Comparison of ENCODE assay signal across 12 cellular contexts in the genomic region with DNA sequence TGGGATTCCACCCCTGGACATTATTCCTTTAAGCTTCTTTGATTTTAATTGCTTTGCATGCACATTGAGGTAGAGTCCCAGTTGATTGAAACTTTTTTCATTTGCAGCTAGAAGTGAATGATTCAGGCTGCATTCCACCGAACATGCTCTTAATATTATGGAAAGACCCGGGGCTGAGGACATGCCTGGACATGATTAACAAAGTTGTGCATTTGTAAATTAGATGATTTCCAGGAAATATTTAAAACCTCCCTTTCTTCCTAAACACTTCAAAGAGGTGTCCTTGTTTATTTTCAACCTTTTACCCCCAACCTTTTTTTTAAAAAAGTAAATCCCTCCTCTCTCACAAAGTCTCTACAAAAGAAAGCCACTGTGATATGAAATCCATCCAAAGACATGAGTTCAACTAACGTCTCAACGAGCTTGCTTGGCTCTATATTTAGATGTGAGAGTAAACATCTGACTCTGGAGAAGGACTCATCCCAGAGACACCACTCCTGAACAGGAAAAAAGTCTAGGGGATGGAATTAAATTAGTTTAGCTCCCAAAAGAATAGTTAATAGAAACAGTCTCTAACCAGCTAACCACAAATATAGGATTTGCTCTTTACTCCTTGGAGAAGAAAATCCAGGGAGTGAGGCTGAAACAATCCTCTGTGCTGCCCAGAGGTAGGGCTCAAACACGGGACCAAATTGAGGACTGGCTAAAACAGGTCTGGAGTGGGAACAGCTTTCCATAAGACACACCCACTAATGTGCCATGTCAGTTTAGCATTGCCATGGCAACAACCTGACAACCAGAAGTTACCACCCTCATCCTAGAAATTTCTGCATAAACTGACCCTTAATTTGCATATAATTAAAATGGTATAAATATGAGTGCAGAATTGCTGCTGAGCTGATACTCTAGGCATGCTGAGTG.
DNase-seq lines count a peak whose midpoint lies in the region; ATAC-seq, FAIRE-seq and TF ChIP-seq lines count a peak whose summit lies in the region.
"Had no signal": no experiment of that assay in that cellular context is flagged by ENCODE, and none has a peak within 500 bp of the region (broad histone marks: within the 10 kb centered on the region; RNA-seq: fewer than 3 reads in every experiment).

No MANE protein-coding gene starts in this region.

- H3K9me3 ChIP-seq in SK-N-MC (ENCODE audit: low read depth, low read length): peaks cover 14% of the 10 kb centered on the region; the same call in 1 of the 2 replicates
- no peaks in the 10 kb centered on the region for H3K9me3 ChIP-seq in colonic mucosa
- H3K9me3 ChIP-seq in suprapubic skin: no peaks in the 10 kb centered on the region

- TF ChIP-seq EP300 in suprapubic skin (IDR thresholded peaks at IDR 0.05): no peak

- intact Hi-C loops in colonic mucosa (cut with DNase I): no loop called here
- intact Hi-C loops in activated CD8-positive, alpha-beta T cell treated with anti-CD3 and anti-CD28 coated beads for 36 hours (cut with micrococcal nuclease): no loop called here

- peak overlapping the region; percentile 27 for H3K9ac ChIP-seq in SK-N-MC (ENCODE audit: insufficient read length)
- no peak overlapping the region for H3K9ac ChIP-seq in colonic mucosa (ENCODE audit: low read depth in 2 of 2, low read length in 2 of 2)

- POLR2A ChIA-PET in activated CD8-positive, alpha-beta T cell treated with anti-CD3 and anti-CD28 coated beads for 36 hours (lab: Charles Lee): interaction anchor here (0.6 kb wide), 1 partner anchor 364 kb away, joined by 3 read pairs; no protein-coding TSS in a partner anchor

- FAIRE-seq in GM12891 (lab: Jason Lieb, UNC): peak; percentile 38
- FAIRE-seq: HTR-8/SVneo had no signal

- H3K4me1 Mint-ChIP-seq in activated CD8-positive, alpha-beta T cell treated with anti-CD3 and anti-CD28 coated beads for 36 hours (ENCODE audit: low read depth): peaks cover 44% of the 10 kb centered on the region

- 20% methylated on average over 5 of the region's 5 CpGs for WGBS in suprapubic skin

- H3K36me3 ChIP-seq in SK-N-MC (ENCODE audit: insufficient read depth, low read length) (peaks cover 6% of the 10 kb centered on the region; the same call in 1 of the 2 replicates), colonic mucosa (no peaks in the 10 kb centered on the region), suprapubic skin (no peaks in the 10 kb centered on the region)

- H3K9me3 Mint-ChIP-seq in activated CD8-positive, alpha-beta T cell treated with anti-CD3 and anti-CD28 coated beads for 36 hours: peaks cover 9% of the 10 kb centered on the region

- no peak overlapping the region for H3K27ac Mint-ChIP-seq in activated CD8-positive, alpha-beta T cell treated with anti-CD3 and anti-CD28 coated beads for 36 hours

- H3K27me3 ChIP-seq in colonic mucosa: no peaks in the 10 kb centered on the region
- H3K27me3 ChIP-seq in suprapubic skin: no peaks in the 10 kb centered on the region

- H3K4me1 ChIP-seq in colonic mucosa (no peaks in the 10 kb centered on the region), suprapubic skin (peaks cover 41% of the 10 kb centered on the region)

- peak overlapping the region; percentile 70 for H3K27ac ChIP-seq in SK-N-MC
- H3K27ac ChIP-seq in colonic mucosa: no peak overlapping the region
- H3K27ac ChIP-seq in suprapubic skin: no peak overlapping the region

- TF ChIP-seq CTCF in fibroblast of mammary gland (conservative IDR thresholded peaks at IDR 0.05; ENCODE audit: control insufficient read depth, insufficient read depth, low read depth, low read length) (no peak), colonic mucosa (IDR thresholded peaks at IDR 0.05) (no peak), suprapubic skin (IDR thresholded peaks at IDR 0.05) (no peak)
- no peak for TF ChIP-seq CTCF in activated CD8-positive, alpha-beta T cell treated with anti-CD3 and anti-CD28 coated beads for 36 hours (IDR thresholded peaks at IDR 0.05)

- peaks cover 15% of the 10 kb centered on the region for H3K36me3 Mint-ChIP-seq in activated CD8-positive, alpha-beta T cell treated with anti-CD3 and anti-CD28 coated beads for 36 hours (ENCODE audit: low read depth)

- ATAC-seq in activated CD8-positive, alpha-beta T cell treated with anti-CD3 and anti-CD28 coated beads for 36 hours: no peak
- ATAC-seq in HG03196 (IDR thresholded peaks at IDR 0.05; ENCODE audit: unreplicated experiment): no peak

- no peaks in the 10 kb centered on the region for H3K27me3 Mint-ChIP-seq in activated CD8-positive, alpha-beta T cell treated with anti-CD3 and anti-CD28 coated beads for 36 hours

- no peak for DNase-seq in GM12891 (ENCODE audit: insufficient read length, low spot score)
- no peak for DNase-seq in SK-N-MC (ENCODE audit: low read depth, low spot score)
- DNase-seq in fibroblast of mammary gland (ENCODE audit: low read depth): peak; percentile 68
- peak; percentile 53 for DNase-seq in non-pigmented ciliary epithelial cell (ENCODE audit: low read depth)
- DNase-seq in colonic mucosa: no peak
- no peak for DNase-seq in activated CD8-positive, alpha-beta T cell treated with anti-CD3 and anti-CD28 coated beads for 36 hours
- no peak for DNase-seq in suprapubic skin (ENCODE audit: low spot score in 2 of 2)
- DNase-seq: cortex of kidney; NCI-H446 treated with DMSO at 0.1 percent for 48 hours; stimulated activated CD4-positive, alpha-beta T cell treated with anti-CD3 and anti-CD28 coated beads, Interleukin-2, amount 100 ng/mL, for 48 hours had no signal

- TF ChIP-seq POLR2A in GM12891 (IDR thresholded peaks at IDR 0.05; ENCODE audit: low read depth, low read length) (no peak), suprapubic skin (IDR thresholded peaks at IDR 0.05) (no peak)

- CTCF ChIA-PET in activated CD8-positive, alpha-beta T cell treated with anti-CD3 and anti-CD28 coated beads for 36 hours (lab: Charles Lee): interaction anchor here (0.7 to 1.3 kb wide), 3 partner anchors 8 to 84 kb away, joined by 3 read pairs; a partner anchor contains a TSS

- H3K4me3 Mint-ChIP-seq in activated CD8-positive, alpha-beta T cell treated with anti-CD3 and anti-CD28 coated beads for 36 hours: no peak overlapping the region

- H3K4me3 ChIP-seq in SK-N-MC (peak overlapping the region; percentile 23), fibroblast of mammary gland (ENCODE audit: control insufficient read depth, low read depth, low read length) (no peak overlapping the region), colonic mucosa (no peak overlapping the region), suprapubic skin (no peak overlapping the region)

TF ChIP-seq in GM12891, 5 proteins besides CTCF, POLR2A, EP300 and RAD21:
- TF ChIP-seq SPI1 (IDR thresholded peaks at IDR 0.05; ENCODE audit: low read depth, low read length) (no peak), POU2F2 (IDR thresholded peaks at IDR 0.05; ENCODE audit: low read depth, low read length) (no peak), PAX5 (IDR thresholded peaks at IDR 0.05; ENCODE audit: insufficient read depth, low read length, severe bottlenecking) (no peak), TAF1 (IDR thresholded peaks at IDR 0.05; ENCODE audit: low read depth, low read length) (no peak), POLR2AphosphoS5 (IDR thresholded peaks at IDR 0.05; ENCODE audit: low read depth, low read length) (no peak)

Comparison
In these comparisons a context has a peak if more than half of its experiments do, and no peak if none do; other contexts are left out.
1. DNase-seq: peak in fibroblast of mammary gland (single experiment) and non-pigmented ciliary epithelial cell (single experiment); none in GM12891 (single experiment), SK-N-MC (single experiment), colonic mucosa (single experiment), activated CD8-positive, alpha-beta T cell treated with anti-CD3 and anti-CD28 coated beads for 36 hours (single experiment) and suprapubic skin (0 of 2).